8 cellular contexts compared by ENCODE assay signal in genomic region chr9:36036780-36037579, GRCh38. TPM values are rescaled to one million over a fixed set of nuclear protein-coding genes. Genes with fewer than 3 reads are reported as not detected.
DNase-seq lines count a peak whose midpoint lies in the region; ATAC-seq and TF ChIP-seq lines count a peak whose summit lies in the region.

Gene RECK, plus strand, starts transcription at chr9:36036913. Its CDS starts 86 bp downstream, at chr9:36036999.

- H3K9me3 Mint-ChIP-seq in activated naive CD8-positive, alpha-beta T cell (ENCODE audit: low read depth) = no peaks in the 10 kb centered on the region
- H3K9me3 Mint-ChIP-seq in glutamatergic neuron (ENCODE audit: unreplicated experiment) = peaks cover 1% of the 10 kb centered on the region

- H4K20me1 ChIP-seq in Loucy (ENCODE audit: insufficient read depth, low read length, poor library complexity, severe bottlenecking) = peaks cover 21% of the 10 kb centered on the region
- H4K20me1 ChIP-seq in osteoblast (ENCODE audit: insufficient read depth, low read length) = peaks cover 4% of the 10 kb centered on the region

- no peaks in the 10 kb centered on the region for H3K27me3 Mint-ChIP-seq in activated naive CD8-positive, alpha-beta T cell
- H3K27me3 Mint-ChIP-seq in glutamatergic neuron (ENCODE audit: unreplicated experiment) = peaks cover 2% of the 10 kb centered on the region

- peak; percentile 19 for DNase-seq in DMS53 treated with DMSO at 0.1 percent for 48 hours (lab: John Stamatoyannopoulos, UW; ENCODE audit: unreplicated experiment)
- no peak for DNase-seq in SK-N-MC (ENCODE audit: low read depth, low spot score)
- DNase-seq in glutamatergic neuron = peak; percentile 97
- DNase-seq in osteoblast (ENCODE audit: insufficient read length, low spot score, missing footprints) = peak; percentile 97
- peak; percentile 95 to 96 for DNase-seq in suprapubic skin (ENCODE audit: low spot score in 2 of 2)

- ATAC-seq in GM21737 (IDR thresholded peaks at IDR 0.05; ENCODE audit: unreplicated experiment) = peak; percentile 79

- H3K79me2 ChIP-seq in Loucy (ENCODE audit: insufficient read depth, low read length) (peaks cover 42% of the 10 kb centered on the region), osteoblast (ENCODE audit: insufficient read depth, low read length) (peaks cover 52% of the 10 kb centered on the region)

- H3K36me3 ChIP-seq in Loucy (ENCODE audit: insufficient read depth, low read length) (no peaks in the 10 kb centered on the region), SK-N-MC (ENCODE audit: insufficient read depth, low read length) (no peaks in the 10 kb centered on the region), osteoblast (ENCODE audit: insufficient read depth, low read length) (no peaks in the 10 kb centered on the region), suprapubic skin (no peaks in the 10 kb centered on the region)

- H3K4me2 ChIP-seq in Loucy (ENCODE audit: low read depth, low read length, poor library complexity, severe bottlenecking) (peak within 1 kb of the TSS; percentile 73), osteoblast (ENCODE audit: insufficient read depth, low read length) (peak within 1 kb of the TSS; percentile 92)

- H3K4me3 Mint-ChIP-seq in activated naive CD8-positive, alpha-beta T cell = peak within 1 kb of the TSS; percentile 92
- peak within 1 kb of the TSS; percentile 97 for H3K4me3 Mint-ChIP-seq in glutamatergic neuron (ENCODE audit: unreplicated experiment)

- H2AFZ ChIP-seq in Loucy (ENCODE audit: low read length) (peak within 1 kb of the TSS; percentile 97), osteoblast (ENCODE audit: low read length) (peak within 1 kb of the TSS; percentile 89)

- no peaks in the 10 kb centered on the region for H3K9me2 ChIP-seq in Loucy (replicated peaks; ENCODE audit: low read depth, low read length)

- peaks cover 40% of the 10 kb centered on the region for H3K4me1 Mint-ChIP-seq in activated naive CD8-positive, alpha-beta T cell (ENCODE audit: low read depth)
- H3K4me1 Mint-ChIP-seq in glutamatergic neuron (ENCODE audit: low read depth, unreplicated experiment) = peaks cover 9% of the 10 kb centered on the region

- H3K4me1 ChIP-seq in Loucy (ENCODE audit: insufficient read depth, low read length, poor library complexity, severe bottlenecking) (peaks cover 51% of the 10 kb centered on the region), osteoblast (ENCODE audit: insufficient read depth, low read length) (peaks cover 44% of the 10 kb centered on the region), suprapubic skin (peaks cover 30% of the 10 kb centered on the region)

- H3K36me3 Mint-ChIP-seq in activated naive CD8-positive, alpha-beta T cell = no peaks in the 10 kb centered on the region
- no peaks in the 10 kb centered on the region for H3K36me3 Mint-ChIP-seq in glutamatergic neuron (ENCODE audit: unreplicated experiment)

- TF ChIP-seq EP300 in suprapubic skin (IDR thresholded peaks at IDR 0.05) = no peak

- H3K9me3 ChIP-seq in Loucy (ENCODE audit: insufficient read depth, low read depth, low read length) (no peaks in the 10 kb centered on the region), SK-N-MC (ENCODE audit: low read depth, low read length) (no peaks in the 10 kb centered on the region), osteoblast (ENCODE audit: low read depth, low read length) (no peaks in the 10 kb centered on the region), suprapubic skin (no peaks in the 10 kb centered on the region)

- H3F3A ChIP-seq in Loucy (ENCODE audit: low read depth) = peaks cover 22% of the 10 kb centered on the region

- under 1% methylated on average over 36 of the region's 80 CpGs for WGBS in suprapubic skin

- TF ChIP-seq CTCF in Loucy (conservative IDR thresholded peaks at IDR 0.05; ENCODE audit: low read length) = no peak
- no peak for TF ChIP-seq CTCF in glutamatergic neuron (IDR thresholded peaks at IDR 0.05; ENCODE audit: partially characterized antibody, unreplicated experiment)
- TF ChIP-seq CTCF in osteoblast (IDR thresholded peaks at IDR 0.05; ENCODE audit: extremely low read depth, low read depth, low read length) = no peak
- TF ChIP-seq CTCF in suprapubic skin (IDR thresholded peaks at IDR 0.05) = no peak

- H3K4me3 ChIP-seq in Loucy (ENCODE audit: low read length, poor library complexity, severe bottlenecking) (peak within 1 kb of the TSS; percentile 92), SK-N-MC (peak within 1 kb of the TSS; percentile 98), osteoblast (ENCODE audit: insufficient read depth, low read length) (peak within 1 kb of the TSS; percentile 94), suprapubic skin (peak within 1 kb of the TSS; percentile 83)

- peak within 1 kb of the TSS; percentile 81 for H3K27ac Mint-ChIP-seq in activated naive CD8-positive, alpha-beta T cell
- peak within 1 kb of the TSS; percentile 90 for H3K27ac Mint-ChIP-seq in glutamatergic neuron (ENCODE audit: unreplicated experiment)

- H3K27me3 ChIP-seq in Loucy (ENCODE audit: insufficient read depth, low read length, poor library complexity, severe bottlenecking) = no peaks in the 10 kb centered on the region
- no peaks in the 10 kb centered on the region for H3K27me3 ChIP-seq in osteoblast (ENCODE audit: insufficient read depth, low read length)
- H3K27me3 ChIP-seq in suprapubic skin = no peaks in the 10 kb centered on the region

- peak; percentile 38 to 75 for TF ChIP-seq POLR2A in suprapubic skin (IDR thresholded peaks at IDR 0.05)

- H3K27ac ChIP-seq in SK-N-MC = no peak within 1 kb of the TSS
- H3K27ac ChIP-seq in osteoblast (ENCODE audit: low read depth, low read length) = peak within 1 kb of the TSS; percentile 81
- H3K27ac ChIP-seq in suprapubic skin = peak within 1 kb of the TSS; percentile 89

- H3K9ac ChIP-seq in Loucy (ENCODE audit: low read depth, low read length, poor library complexity, severe bottlenecking) (peak within 1 kb of the TSS; percentile 80), SK-N-MC (ENCODE audit: insufficient read length) (peak within 1 kb of the TSS; percentile 87)

RNA-seq across cellular contexts. Expression of gene RECK, which starts in this region (rescaled TPM):
- 11.1 TPM for total RNA-seq in glutamatergic neuron (ENCODE audit: unreplicated experiment)
- 31.2 and 31.5 TPM in 2 replicates for total RNA-seq in osteoblast
- 1 to 10 TPM; 3.1 to 6.4 (median 4.0) TPM for total RNA-seq in suprapubic skin
